Comparison of ENCODE assay signal across 10 cellular contexts in the genomic region with DNA sequence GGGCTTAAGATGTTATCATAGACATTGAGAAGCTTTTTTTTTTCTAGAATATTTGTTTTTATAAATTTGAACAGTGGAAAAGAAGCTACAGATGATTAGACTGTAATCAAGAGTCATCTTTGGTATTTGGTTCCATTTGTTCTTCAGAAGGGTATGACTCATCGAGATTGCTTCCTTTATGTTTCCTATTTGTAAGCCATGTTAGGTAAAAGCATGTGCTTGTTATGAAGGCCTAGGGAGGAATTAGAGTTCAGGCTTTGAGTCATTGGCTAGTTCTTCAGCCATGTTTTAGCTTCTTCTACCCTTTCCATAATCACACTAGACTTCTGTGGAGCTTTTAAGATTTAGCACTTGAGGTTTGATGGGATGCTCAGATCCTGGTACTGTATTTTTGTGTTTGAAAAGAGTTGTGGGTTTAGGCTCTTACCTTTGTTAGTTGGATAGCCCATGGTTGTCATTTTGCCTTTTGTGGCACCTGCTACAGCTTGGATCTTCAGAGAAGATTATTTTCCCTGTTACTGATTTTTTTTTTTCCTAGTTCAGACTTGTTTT. TPM values are rescaled to one million over a fixed set of nuclear protein-coding genes. Genes with fewer than 3 reads are reported as not detected.
DNase-seq lines count a peak whose midpoint lies in the region; ATAC-seq and TF ChIP-seq lines count a peak whose summit lies in the region.
"Had no signal": no experiment of that assay in that cellular context is flagged by ENCODE, and none has a peak within 500 bp of the region (broad histone marks: within the 10 kb centered on the region; RNA-seq: fewer than 3 reads in every experiment).

No MANE protein-coding gene starts in this region.

- H3K9ac ChIP-seq in adipocyte (ENCODE audit: low read length), result no peak overlapping the region

- peaks cover 11% of the 10 kb centered on the region for H3K36me3 Mint-ChIP-seq in HFFc6 (ENCODE audit: low read depth)

- H3K4me1 ChIP-seq in adipocyte (ENCODE audit: control insufficient read depth, insufficient read depth, low read length), result peaks cover 9% of the 10 kb centered on the region
- 0 out of 2 replicates have a peak, but pooled peaks cover 5% of the 10 kb centered on the region for H3K4me1 ChIP-seq in SJCRH30

- peak overlapping the region; percentile 83 for H3K27ac Mint-ChIP-seq in HFFc6

- H3K36me3 ChIP-seq in adipocyte (ENCODE audit: control insufficient read depth, insufficient read depth, low read length, severe bottlenecking) (peaks cover 35% of the 10 kb centered on the region), SJCRH30 (peaks cover 56% of the 10 kb centered on the region)

- H3K9me3 ChIP-seq in adipocyte (ENCODE audit: control insufficient read depth, low read length) (no peaks in the 10 kb centered on the region), SJCRH30 (replicated peaks) (no peaks in the 10 kb centered on the region)

- no peaks in the 10 kb centered on the region for H3K9me3 Mint-ChIP-seq in HFFc6

- DNase-seq in AG08396 (ENCODE audit: low spot score), result peak; percentile 59
- DNase-seq in HFFc6, result peak; percentile 82
- peak; percentile 77 for DNase-seq in adipocyte (ENCODE audit: low read depth)
- peak; percentile 81 for DNase-seq in kidney tubule cell (ENCODE audit: low spot score)
- no peak for DNase-seq in GM19240 (ENCODE audit: insufficient read length, low spot score)
- no peak for DNase-seq in SJCRH30
- DNase-seq in substantia nigra (lab: John Stamatoyannopoulos, UW), result no peak
- DNase-seq: GDM1 had no signal

- no peaks in the 10 kb centered on the region for H3K27me3 ChIP-seq in adipocyte (replicated peaks; ENCODE audit: control insufficient read depth, insufficient read depth, low read length)
- H3K27me3 ChIP-seq in SJCRH30, result no peaks in the 10 kb centered on the region

- H3K27ac ChIP-seq in SJCRH30 (no peak overlapping the region), substantia nigra (ENCODE audit: low read depth, low read length, poor library complexity, severe bottlenecking) (no peak overlapping the region)

- no peak for TF ChIP-seq CTCF in HFFc6 (IDR thresholded peaks at IDR 0.05)

- peaks cover 60% of the 10 kb centered on the region for H3K4me1 Mint-ChIP-seq in HFFc6 (ENCODE audit: low read depth)

- no peak for ATAC-seq in HG02840 (IDR thresholded peaks at IDR 0.05; ENCODE audit: low FRiP score, unreplicated experiment)
- ATAC-seq: left lobe of liver had no signal

- no peaks in the 10 kb centered on the region for H3K27me3 Mint-ChIP-seq in HFFc6 (ENCODE audit: insufficient read depth)

- no peak overlapping the region for H3K4me3 ChIP-seq in adipocyte (ENCODE audit: low read length)
- H3K4me3 ChIP-seq in SJCRH30, result no peak overlapping the region

- no peak overlapping the region for H3K4me3 Mint-ChIP-seq in HFFc6

RNA-seq across cellular contexts. Expression of a gene that starts 44.3 kb away (rescaled TPM):
- 10 to 100 TPM; 10.1 to 17.5 (median 15.3) TPM for total RNA-seq in HFFc6 (2021; fragmentation: NEBNext Ultra II Directional; extraction: Animal tissue kit (Norgen Biotek cat#: 25700))
- total RNA-seq in SJCRH30 (2014; rRNA removed; shearing (Covaris generic)), result 25.2 and 28.4 TPM in 2 replicates

Comparison
In these comparisons a context has a peak if more than half of its experiments do, and no peak if none do; other contexts are left out.
1. DNase-seq: peak in AG08396 (single experiment), HFFc6 (single experiment), adipocyte (single experiment) and kidney tubule cell (single experiment); none in GM19240 (single experiment), SJCRH30 (0 of 2) and substantia nigra (0 of 49).